Comparison of ENCODE assay signal across 1 cellular context in genomic region chr13:52615134-52615801, GRCh38.
TF ChIP-seq lines count a peak whose summit lies in the region.

No MANE protein-coding gene starts in this region.

TF ChIP-seq in HepG2, 621 proteins besides CTCF, POLR2A, EP300 and RAD21:
- TF ChIP-seq CHD4 (IDR thresholded peaks at IDR 0.05; ENCODE audit: borderline replicate concordance, low read length), result no peak
- TF ChIP-seq ZNF841 (CRISPR knock-in tag; IDR thresholded peaks at IDR 0.05; ENCODE audit: borderline replicate concordance), result no peak
- no peak for TF ChIP-seq ATF5 (CRISPR knock-in tag; IDR thresholded peaks at IDR 0.05; ENCODE audit: low read depth)
- TF ChIP-seq CEBPB (IDR thresholded peaks at IDR 0.05; ENCODE audit: borderline replicate concordance, low read depth, low read length), result peak; percentile 69; the same call in 1 of the 2 replicates
- TF ChIP-seq ZNF382 (CRISPR knock-in tag; IDR thresholded peaks at IDR 0.05; ENCODE audit: borderline replicate concordance), result no peak
- peak; percentile 39 for TF ChIP-seq HNRNPK (IDR thresholded peaks at IDR 0.05; ENCODE audit: low read depth, low read length, poor library complexity, severe bottlenecking)
- TF ChIP-seq CCDC6 (CRISPR knock-in tag; IDR thresholded peaks at IDR 0.05), result no peak
- no peak for TF ChIP-seq ZBTB44 (CRISPR knock-in tag; IDR thresholded peaks at IDR 0.05)
- no peak for TF ChIP-seq SMAD3 (CRISPR knock-in tag; IDR thresholded peaks at IDR 0.05)
- no peak for TF ChIP-seq ZEB1 (IDR thresholded peaks at IDR 0.05; ENCODE audit: insufficient replicate concordance, low read depth)
- TF ChIP-seq TBP (CRISPR knock-in tag; IDR thresholded peaks at IDR 0.05), result no peak
- TF ChIP-seq ZNF230 (CRISPR knock-in tag; IDR thresholded peaks at IDR 0.05), result no peak
- TF ChIP-seq ZNF766 (CRISPR knock-in tag; IDR thresholded peaks at IDR 0.05; ENCODE audit: borderline replicate concordance), result no peak
